Comparison of ENCODE assay signal across 9 cellular contexts in the genomic region with DNA sequence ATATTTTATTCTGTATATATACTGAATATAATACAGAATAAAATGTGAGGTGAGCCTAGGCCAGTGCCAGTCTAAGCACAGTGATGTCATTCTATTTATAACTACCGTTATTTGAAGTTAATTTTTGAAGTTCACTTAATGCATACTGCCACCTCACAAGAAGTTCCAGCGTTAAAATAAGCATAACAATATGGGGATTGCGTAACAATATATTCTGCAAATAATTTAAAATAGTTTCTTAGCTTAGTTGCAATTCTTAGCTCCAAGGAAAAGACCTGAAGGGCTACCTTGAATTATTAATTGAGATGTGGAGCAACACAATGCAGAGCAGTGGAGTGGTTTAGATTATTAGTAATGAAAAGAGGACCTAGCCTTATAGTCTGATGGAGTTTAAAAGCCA.
"Had no signal": no experiment of that assay in that cellular context is flagged by ENCODE, and none has a peak within 500 bp of the region (broad histone marks: within the 10 kb centered on the region; RNA-seq: fewer than 3 reads in every experiment).

No MANE protein-coding gene starts in this region.

- FAIRE-seq: H54 had no signal

- H3K27ac ChIP-seq: GM23248, HL-60, KMS-11 had no signal

- H3K4me2 ChIP-seq: KMS-11 had no signal

- H3K9ac ChIP-seq: GM23248, KMS-11 had no signal

- DNase-seq: GM23248, GOT3, H9, HCEC 1CT, HFFc6, KBM-7 had no signal

- H3K4me3 ChIP-seq: GM23248 had no signal

- H2AFZ ChIP-seq: GM23248 had no signal
